Comparison of ENCODE assay signal across 8 cellular contexts in the genomic region with DNA sequence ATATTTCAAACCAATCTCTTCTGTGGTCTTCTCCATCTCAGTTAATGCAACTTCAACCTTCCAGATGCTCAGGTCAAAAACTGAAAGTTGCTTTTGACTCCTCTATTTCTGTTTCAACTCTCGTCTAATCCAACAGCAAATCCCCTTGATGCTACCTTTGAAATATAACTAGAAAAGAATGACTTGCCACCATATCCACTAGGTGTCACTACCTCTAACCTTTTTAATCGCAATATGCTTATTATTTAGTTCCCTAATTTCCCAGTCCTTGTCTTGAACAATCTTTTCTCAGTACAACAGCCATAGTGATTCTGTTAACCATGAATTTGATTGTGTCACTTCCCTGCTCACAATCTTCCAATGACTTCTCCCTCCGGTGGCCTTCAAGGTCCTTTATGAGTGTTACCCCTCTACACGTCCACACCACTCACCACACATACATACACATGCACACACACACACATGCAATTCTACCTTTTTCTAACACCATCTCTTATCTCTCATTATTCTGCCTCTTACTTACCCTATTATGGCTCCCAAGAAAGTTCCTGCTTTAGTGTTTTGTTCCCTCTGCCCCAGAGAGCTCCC.
DNase-seq lines count a peak whose midpoint lies in the region; ATAC-seq, FAIRE-seq and TF ChIP-seq lines count a peak whose summit lies in the region.

No MANE protein-coding gene starts in this region.

- H3K27me3 Mint-ChIP-seq in mesothelial cell of epicardium (ENCODE audit: low read depth): no peaks in the 10 kb centered on the region

- no peak overlapping the region for H3K27ac Mint-ChIP-seq in mesothelial cell of epicardium

- H3K36me3 Mint-ChIP-seq in mesothelial cell of epicardium: no peaks in the 10 kb centered on the region

- no peaks in the 10 kb centered on the region for H3K9me3 Mint-ChIP-seq in mesothelial cell of epicardium

- ATAC-seq in GM18868 (IDR thresholded peaks at IDR 0.05; ENCODE audit: unreplicated experiment): peak; percentile 81
- no peak for ATAC-seq in HG03571 (IDR thresholded peaks at IDR 0.05; ENCODE audit: unreplicated experiment)

- peaks cover 3% of the 10 kb centered on the region for H3K4me1 Mint-ChIP-seq in mesothelial cell of epicardium

- DNase-seq in Jurkat, Clone E6-1 (ENCODE audit: low read depth, low spot score): peak; percentile 7
- DNase-seq in mesothelial cell of epicardium (ENCODE audit: low spot score in 2 of 2, unreplicated experiment in 2 of 2) (no peak), hepatic stellate cell (ENCODE audit: low spot score) (no peak), anterior cingulate cortex (lab: John Stamatoyannopoulos, UW) (no peak)

- H3K27ac ChIP-seq in VCaP: peak overlapping the region; percentile 91

- no peak overlapping the region for H3K4me3 ChIP-seq in Jurkat, Clone E6-1 (ENCODE audit: low read length)

- peak; percentile 54 for FAIRE-seq in A204.1 (lab: Jason Lieb, UNC)

- H3K4me3 Mint-ChIP-seq in mesothelial cell of epicardium: no peak overlapping the region

- TF ChIP-seq CTCF in VCaP (conservative IDR thresholded peaks at IDR 0.05) (peak; percentile 64), mesothelial cell of epicardium (IDR thresholded peaks at IDR 0.05; ENCODE audit: unreplicated experiment) (peak; percentile 19)
